In genomic region chr6:169324086-169324485, GRCh38 we compare ENCODE assay signal across 17 cellular contexts.
DNase-seq lines count a peak whose midpoint lies in the region; TF ChIP-seq lines count a peak whose summit lies in the region.
"Had no signal": no experiment of that assay in that cellular context is flagged by ENCODE, and none has a peak within 500 bp of the region (broad histone marks: within the 10 kb centered on the region; RNA-seq: fewer than 3 reads in every experiment).

No MANE protein-coding gene starts in this region.

- CTCF ChIA-PET in HEK293 (lab: Yijun Ruan, JAX): no interaction called here

- no peak for TF ChIP-seq POLR2A in esophagus muscularis mucosa (IDR thresholded peaks at IDR 0.05; ENCODE audit: low read depth)

- peak; percentile 21 for DNase-seq in activated CD4-positive, alpha-beta T cell treated with anti-CD3 and anti-CD28 coated beads, Interleukin-2, amount 10 ng/mL, durations not matched to agents 24 days and 14 days
- no peak for DNase-seq in activated CD4-positive, alpha-beta T cell treated with anti-CD3 and anti-CD28 coated beads for 48 hours
- DNase-seq in esophagus muscularis mucosa (ENCODE audit: extremely low spot score): peak; percentile 55
- DNase-seq in osteoblast (ENCODE audit: insufficient read length, low spot score, missing footprints): no peak
- DNase-seq: AML-193; Caco-2; Calu3; CD4-positive, alpha-beta T cell; CD8-positive, alpha-beta T cell; DMS79 treated with DMSO at 0.1 percent for 48 hours; GF-D8 had no signal

- H3K4me1 ChIP-seq in HEK293 (ENCODE audit: control insufficient read depth, insufficient read depth, low read length): no peaks in the 10 kb centered on the region
- H3K4me1 ChIP-seq in esophagus muscularis mucosa: peaks cover 0 to 15% (median 13%) of the 10 kb centered on the region in 4 donors
- peaks cover 11% of the 10 kb centered on the region for H3K4me1 ChIP-seq in osteoblast (ENCODE audit: insufficient read depth, low read length)
- H3K4me1 ChIP-seq: A549; BLaER1 treated with 17β-estradiol and CSF1 and Interleukin-3, amounts not matched to agents 10 nM and 100 nM; Caco-2 had no signal

- H3K27me3 ChIP-seq in esophagus muscularis mucosa (no peaks in the 10 kb centered on the region), osteoblast (ENCODE audit: insufficient read depth, low read length) (no peaks in the 10 kb centered on the region)
- H3K27me3 ChIP-seq: BLaER1 treated with 17β-estradiol and CSF1 and Interleukin-3, amounts not matched to agents 10 nM and 100 nM had no signal

- no peaks in the 10 kb centered on the region for H3K79me2 ChIP-seq in osteoblast (ENCODE audit: insufficient read depth, low read length)

- intact Hi-C loops in activated CD4-positive, alpha-beta T cell treated with anti-CD3 and anti-CD28 coated beads, Interleukin-2, amount 10 ng/mL, durations not matched to agents 24 days and 14 days (cut with micrococcal nuclease): no loop called here
- intact Hi-C loops in esophagus muscularis mucosa (cut with DNase I): no loop called here

- H2AFZ ChIP-seq in osteoblast (ENCODE audit: low read length): no peak overlapping the region

- no peaks in the 10 kb centered on the region for H4K20me1 ChIP-seq in osteoblast (ENCODE audit: insufficient read depth, low read length)
- H4K20me1 ChIP-seq: BLaER1 treated with 17β-estradiol and CSF1 and Interleukin-3, amounts not matched to agents 10 nM and 100 nM had no signal

- H3K36me3 Mint-ChIP-seq in activated CD4-positive, alpha-beta T cell treated with anti-CD3 and anti-CD28 coated beads, Interleukin-2, amount 10 ng/mL, durations not matched to agents 24 days and 14 days (ENCODE audit: low read depth): no peaks in the 10 kb centered on the region
- H3K36me3 Mint-ChIP-seq: CD8-positive, alpha-beta T cell had no signal

- no peak for TF ChIP-seq EP300 in esophagus muscularis mucosa (IDR thresholded peaks at IDR 0.05)

- H3K4me3 Mint-ChIP-seq in activated CD4-positive, alpha-beta T cell treated with anti-CD3 and anti-CD28 coated beads, Interleukin-2, amount 10 ng/mL, durations not matched to agents 24 days and 14 days: no peak overlapping the region
- H3K4me3 Mint-ChIP-seq: B cell; CD4-positive, alpha-beta T cell; CD8-positive, alpha-beta T cell had no signal

- H3K27ac Mint-ChIP-seq in activated CD4-positive, alpha-beta T cell treated with anti-CD3 and anti-CD28 coated beads, Interleukin-2, amount 10 ng/mL, durations not matched to agents 24 days and 14 days: no peak overlapping the region
- H3K27ac Mint-ChIP-seq: B cell; CD4-positive, alpha-beta T cell; CD8-positive, alpha-beta T cell had no signal

- no peaks in the 10 kb centered on the region for H3K9me3 Mint-ChIP-seq in activated CD4-positive, alpha-beta T cell treated with anti-CD3 and anti-CD28 coated beads, Interleukin-2, amount 10 ng/mL, durations not matched to agents 24 days and 14 days
- H3K9me3 Mint-ChIP-seq: CD4-positive, alpha-beta T cell; CD8-positive, alpha-beta T cell had no signal

- H3K4me2 ChIP-seq in osteoblast (ENCODE audit: insufficient read depth, low read length): no peak overlapping the region
- H3K4me2 ChIP-seq: A549; BLaER1 treated with 17β-estradiol and CSF1 and Interleukin-3, amounts not matched to agents 10 nM and 100 nM had no signal

- H3K9me3 ChIP-seq in HEK293 (ENCODE audit: control insufficient read depth, insufficient read depth, low read depth, low read length): no peaks in the 10 kb centered on the region
- H3K9me3 ChIP-seq in esophagus muscularis mucosa: no peaks in the 10 kb centered on the region
- no peaks in the 10 kb centered on the region for H3K9me3 ChIP-seq in osteoblast (ENCODE audit: low read depth, low read length)
- H3K9me3 ChIP-seq: A549, Caco-2 had no signal

- TF ChIP-seq CTCF in HEK293 (tag by site-specific recombination; IDR thresholded peaks at IDR 0.05) (no peak), esophagus muscularis mucosa (IDR thresholded peaks at IDR 0.05) (no peak), osteoblast (IDR thresholded peaks at IDR 0.05; ENCODE audit: extremely low read depth, low read depth, low read length) (no peak)

- H3K27ac ChIP-seq in HEK293 (ENCODE audit: extremely low read depth, low read depth, low read length): no peak overlapping the region
- H3K27ac ChIP-seq in esophagus muscularis mucosa (replicated peaks in 1 of 4): no peak overlapping the region
- H3K27ac ChIP-seq in osteoblast (ENCODE audit: low read depth, low read length): no peak overlapping the region
- H3K27ac ChIP-seq: 22Rv1; A549; BLaER1 treated with 17β-estradiol and CSF1 and Interleukin-3, amounts not matched to agents 10 nM and 100 nM; C4-2B had no signal

- H3K4me3 ChIP-seq in HEK293 (ENCODE audit: low read depth, low read length) (no peak overlapping the region), esophagus muscularis mucosa (no peak overlapping the region), osteoblast (ENCODE audit: insufficient read depth, low read length) (no peak overlapping the region)
- H3K4me3 ChIP-seq: A549; BLaER1 treated with 17β-estradiol and CSF1 and Interleukin-3, amounts not matched to agents 10 nM and 100 nM had no signal

- POLR2A ChIA-PET in HEK293 (lab: Yijun Ruan, JAX): no interaction called here

- H3K36me3 ChIP-seq in HEK293 (ENCODE audit: control insufficient read depth in 2 of 2, insufficient read depth in 1 of 2, low read length in 2 of 2) (no peaks in the 10 kb centered on the region), esophagus muscularis mucosa (no peaks in the 10 kb centered on the region), osteoblast (ENCODE audit: insufficient read depth, low read length) (no peaks in the 10 kb centered on the region)
- H3K36me3 ChIP-seq: BLaER1 treated with 17β-estradiol and CSF1 and Interleukin-3, amounts not matched to agents 10 nM and 100 nM had no signal

- WGBS in esophagus muscularis mucosa: 92% methylated on average over 4 of the region's 4 CpGs

- H3K4me1 Mint-ChIP-seq in activated CD4-positive, alpha-beta T cell treated with anti-CD3 and anti-CD28 coated beads, Interleukin-2, amount 10 ng/mL, durations not matched to agents 24 days and 14 days: no peaks in the 10 kb centered on the region
- H3K4me1 Mint-ChIP-seq: B cell had no signal

- H3K27me3 Mint-ChIP-seq in activated CD4-positive, alpha-beta T cell treated with anti-CD3 and anti-CD28 coated beads, Interleukin-2, amount 10 ng/mL, durations not matched to agents 24 days and 14 days: no peaks in the 10 kb centered on the region

TF ChIP-seq in HEK293, 187 proteins besides CTCF, POLR2A, EP300 and RAD21:
- TF ChIP-seq GLIS2 (tag by site-specific recombination; IDR thresholded peaks at IDR 0.05): no peak
- TF ChIP-seq ZNF707 (tag by site-specific recombination; IDR thresholded peaks at IDR 0.05): peak; percentile 83

Comparison
In these comparisons a context has a peak if more than half of its experiments do, and no peak if none do; other contexts are left out.
1. DNase-seq: peak in activated CD4-positive, alpha-beta T cell treated with anti-CD3 and anti-CD28 coated beads, Interleukin-2, amount 10 ng/mL, durations not matched to agents 24 days and 14 days (single experiment) and esophagus muscularis mucosa (single experiment); none in activated CD4-positive, alpha-beta T cell treated with anti-CD3 and anti-CD28 coated beads for 48 hours (single experiment) and osteoblast (single experiment).